19 cellular contexts compared by ENCODE assay signal in the genomic region with DNA sequence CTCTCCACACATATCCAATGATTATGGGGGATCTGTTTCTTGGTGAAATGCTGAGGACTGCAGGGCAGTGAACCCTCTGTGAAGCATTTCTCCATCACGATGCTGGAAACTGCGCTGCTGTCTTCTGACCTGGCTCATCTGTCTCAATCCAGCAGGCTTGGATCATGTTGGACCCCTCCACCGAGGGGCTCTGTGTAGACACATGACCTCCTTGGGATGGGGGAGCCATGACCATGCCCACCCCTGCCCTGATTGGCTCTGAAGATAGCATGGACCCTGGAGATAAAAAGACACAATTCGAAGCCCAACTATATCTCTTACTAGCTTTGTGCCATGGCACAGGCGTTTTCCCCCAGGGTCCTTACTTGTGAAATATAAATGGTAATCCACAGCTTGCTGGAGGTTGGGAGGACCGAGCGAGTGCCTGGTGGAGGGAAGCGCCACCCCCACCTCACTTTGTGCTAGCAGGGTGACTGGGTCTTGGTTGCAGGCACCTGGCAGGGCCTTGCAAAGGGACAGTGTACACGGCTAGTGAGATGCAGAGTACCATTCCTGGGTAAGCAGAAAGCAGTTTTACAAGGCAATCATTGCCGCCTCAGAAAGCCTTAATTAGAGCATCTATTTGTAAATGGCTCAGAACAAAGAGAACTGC. TPM values are rescaled to one million over a fixed set of nuclear protein-coding genes. Genes with fewer than 3 reads are reported as not detected.
DNase-seq lines count a peak whose midpoint lies in the region; ATAC-seq and TF ChIP-seq lines count a peak whose summit lies in the region.
"Had no signal": no experiment of that assay in that cellular context is flagged by ENCODE, and none has a peak within 500 bp of the region (broad histone marks: within the 10 kb centered on the region; RNA-seq: fewer than 3 reads in every experiment).

No MANE protein-coding gene starts in this region.

- DNase-seq in activated effector memory CD4-positive, alpha-beta T cell treated with anti-CD3 and anti-CD28 coated beads, Interleukin-2, amount 50 U/mL, for 16 hours: peak; percentile 51
- DNase-seq in activated effector memory CD4-positive, alpha-beta T cell treated with Interleukin-2 at 50 U/mL for 16 hours: no peak
- peak; percentile 58 for DNase-seq in NCI-H1436 (lab: John Stamatoyannopoulos, UW)
- peak; percentile 34 for DNase-seq in chondrocyte (ENCODE audit: low spot score)
- DNase-seq in sciatic nerve (ENCODE audit: low spot score): peak; percentile 43
- no peak for DNase-seq in left cardiac atrium
- DNase-seq: Calu3; CD4-positive, alpha-beta memory T cell; GOT3; Kasumi-1; MG63; NCI-H1048; NCI-H187; NCI-H2171; NCI-H526; SJCRH30 had no signal

- H3K36me3 Mint-ChIP-seq in chondrocyte (ENCODE audit: low read depth): peaks cover 1% of the 10 kb centered on the region
- H3K36me3 Mint-ChIP-seq: CD4-positive, alpha-beta memory T cell had no signal

- no peak overlapping the region for H3K4me3 Mint-ChIP-seq in chondrocyte (ENCODE audit: unreplicated experiment)
- H3K4me3 Mint-ChIP-seq: CD4-positive, alpha-beta memory T cell had no signal

- peaks cover 39% of the 10 kb centered on the region for H3K27me3 Mint-ChIP-seq in chondrocyte (ENCODE audit: low read depth)

- H3K4me1 Mint-ChIP-seq in chondrocyte (ENCODE audit: low read depth): peaks cover 6% of the 10 kb centered on the region

- intact Hi-C loops in sciatic nerve (cut with DNase I): loop anchor here (10.0 kb wide), 1 partner anchor 169 kb away; no protein-coding TSS in a partner anchor
- intact Hi-C loops in left cardiac atrium (cut with DNase I): loop anchor here in 1 of 2 donors (10.0 kb wide), 1 partner anchor 169 kb away; no protein-coding TSS in a partner anchor

- H3K9me3 Mint-ChIP-seq in chondrocyte (ENCODE audit: low read depth): no peaks in the 10 kb centered on the region
- H3K9me3 Mint-ChIP-seq: CD4-positive, alpha-beta memory T cell had no signal

- ATAC-seq in sciatic nerve: no peak
- no peak for ATAC-seq in left cardiac atrium
- no peak for ATAC-seq in HG03175 (IDR thresholded peaks at IDR 0.05; ENCODE audit: unreplicated experiment)
- ATAC-seq: HCT116 had no signal

- H3K27ac Mint-ChIP-seq in chondrocyte (ENCODE audit: unreplicated experiment): no peak overlapping the region
- H3K27ac Mint-ChIP-seq: CD4-positive, alpha-beta memory T cell had no signal

- TF ChIP-seq CTCF in chondrocyte (IDR thresholded peaks at IDR 0.05): no peak

RNA-seq across cellular contexts. Expression of a gene that starts 2.3 kb away (rescaled TPM):
- not detected in 3 replicates for total RNA-seq in chondrocyte
- not detected for total RNA-seq in sciatic nerve
- total RNA-seq in left cardiac atrium: not detected
- total RNA-seq: A673; Calu3; CD4-positive, alpha-beta memory T cell; SJCRH30 had no signal

RNA-seq across cellular contexts. Expression of a gene that starts 32.2 kb away (rescaled TPM):
- 1.1 to 2.2 TPM (median 1.3 TPM) in 3 replicates for total RNA-seq in chondrocyte
- not detected for total RNA-seq in sciatic nerve
- total RNA-seq in left cardiac atrium: not detected
- total RNA-seq: CD4-positive, alpha-beta memory T cell had no signal

RNA-seq across cellular contexts. Expression of a gene that starts 43.7 kb away (rescaled TPM):
- total RNA-seq in chondrocyte (not detected in 3 replicates), sciatic nerve (not detected), left cardiac atrium (not detected)
- total RNA-seq: A673; Calu3; CD4-positive, alpha-beta memory T cell; SJCRH30 had no signal

RNA-seq across cellular contexts. Expression of a gene that starts 49.1 kb away (rescaled TPM):
- total RNA-seq in chondrocyte: 0.44 to 0.92 TPM (median 0.67 TPM) in 3 replicates
- 0.45 TPM for total RNA-seq in sciatic nerve
- not detected for total RNA-seq in left cardiac atrium
- total RNA-seq: A673; CD4-positive, alpha-beta memory T cell had no signal

Comparison
In these comparisons a context has a peak if more than half of its experiments do, and no peak if none do; other contexts are left out.
1. DNase-seq: peak in activated effector memory CD4-positive, alpha-beta T cell treated with anti-CD3 and anti-CD28 coated beads, Interleukin-2, amount 50 U/mL, for 16 hours (single experiment), NCI-H1436 (single experiment), chondrocyte (single experiment) and sciatic nerve (single experiment); none in activated effector memory CD4-positive, alpha-beta T cell treated with Interleukin-2 at 50 U/mL for 16 hours (single experiment) and left cardiac atrium (single experiment).